ENCODE assay signal across 8 cellular contexts in the genomic region with DNA sequence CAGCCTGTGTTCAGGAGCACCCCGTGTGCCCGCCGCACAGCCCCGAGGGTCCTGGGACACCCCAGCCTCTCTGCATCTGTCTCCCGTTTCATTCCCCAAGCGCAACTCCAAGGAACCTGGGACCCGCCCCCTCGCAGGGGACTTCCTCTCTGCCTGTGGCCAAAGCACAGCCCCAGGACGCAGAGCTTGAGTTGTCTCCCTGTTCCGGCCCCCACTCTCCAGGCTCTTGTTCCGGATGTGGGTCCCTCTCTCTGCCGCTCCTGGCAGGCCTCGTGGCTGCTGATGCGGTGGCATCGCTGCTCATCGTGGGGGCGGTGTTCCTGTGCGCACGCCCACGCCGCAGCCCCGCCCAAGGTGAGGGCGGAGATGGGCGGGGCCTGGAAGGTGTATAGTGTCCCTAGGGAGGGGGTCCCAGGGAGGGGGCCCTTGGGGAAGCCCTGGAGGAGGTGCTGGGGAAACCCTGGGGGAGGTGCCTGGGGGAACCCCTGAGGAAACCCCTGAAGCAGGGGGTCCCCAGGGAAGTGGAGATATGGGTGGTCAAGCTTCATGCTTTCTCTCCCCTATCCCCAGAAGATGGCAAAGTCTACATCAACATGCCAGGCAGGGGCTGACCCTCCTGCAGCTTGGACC. TPM values are rescaled to one million over a fixed set of nuclear protein-coding genes. Genes with fewer than 3 reads are reported as not detected.
DNase-seq lines count a peak whose midpoint lies in the region; ATAC-seq, FAIRE-seq and TF ChIP-seq lines count a peak whose summit lies in the region.

No MANE protein-coding gene starts in this region.

- no peak for TF ChIP-seq RAD21 in A549 (conservative IDR thresholded peaks at IDR 0.05 in 1 of 2, IDR thresholded peaks at IDR 0.05 in 1 of 2)

- POLR2A ChIA-PET in A549 (lab: Yijun Ruan, JAX) (no interaction called here), Panc1 (lab: Charles Lee) (no interaction called here)

- peaks cover 13% of the 10 kb centered on the region for H3K4me1 Mint-ChIP-seq in nephron
- H3K4me1 Mint-ChIP-seq in stimulated activated naive CD8-positive, alpha-beta T cell treated with anti-CD3 and anti-CD28 coated beads, Interleukin-15, amount 100 ng/mL, for 72 hours, result peaks cover 71% of the 10 kb centered on the region

- H3K27ac Mint-ChIP-seq in nephron, result peak overlapping the region in 2 of 3 experiments; percentile 56 to 62
- peak overlapping the region; percentile 94 to 96 for H3K27ac Mint-ChIP-seq in stimulated activated naive CD8-positive, alpha-beta T cell treated with anti-CD3 and anti-CD28 coated beads, Interleukin-15, amount 100 ng/mL, for 72 hours

- H3K4me3 ChIP-seq in A549 (peak overlapping the region; percentile 34), Panc1 (ENCODE audit: low read depth in 2 of 2, low read length in 2 of 2) (peak overlapping the region; percentile 36 to 59), fibroblast of lung (replicated peaks in 1 of 4; ENCODE audit: control extremely low read depth in 1 of 4, insufficient read depth in 1 of 4, low read depth in 3 of 4, low read length in 4 of 4) (peak overlapping the region in 3 of 4 experiments; percentile 19 to 27 (median 26))

- H3K27me3 ChIP-seq in Panc1 (ENCODE audit: control insufficient read depth, insufficient read depth, low read length) (no peaks in the 10 kb centered on the region), fibroblast of lung (ENCODE audit: control insufficient read depth, insufficient read depth, low read length) (no peaks in the 10 kb centered on the region)

- H3K27ac ChIP-seq in A549, result peak overlapping the region; percentile 53 to 70; a peak in 5 of 6 replicates
- peak overlapping the region; percentile 36; the same call in 1 of the 2 replicates for H3K27ac ChIP-seq in Panc1 (ENCODE audit: low read length)
- peak overlapping the region; percentile 45 for H3K27ac ChIP-seq in fibroblast of lung (ENCODE audit: insufficient read depth, low read length)

- TF ChIP-seq CTCF in A549 (IDR thresholded peaks at IDR 0.05) (no peak), Panc1 (IDR thresholded peaks at IDR 0.05) (no peak), fibroblast of lung (conservative IDR thresholded peaks at IDR 0.05 in 1 of 2, IDR thresholded peaks at IDR 0.05 in 1 of 2; ENCODE audit: low read depth in 1 of 2, low read length in 2 of 2) (no peak), nephron (IDR thresholded peaks at IDR 0.05; ENCODE audit: unreplicated experiment in 3 of 3) (no peak)

- no peaks in the 10 kb centered on the region for H3K79me2 ChIP-seq in fibroblast of lung (ENCODE audit: control insufficient read depth, insufficient read depth, low read length)

- no peaks in the 10 kb centered on the region for H4K20me1 ChIP-seq in fibroblast of lung (ENCODE audit: control insufficient read depth, extremely low read depth, insufficient read depth, low read length)

- H3K36me3 ChIP-seq in Panc1 (ENCODE audit: control insufficient read depth, insufficient read depth, low read length) (no peaks in the 10 kb centered on the region), fibroblast of lung (ENCODE audit: control insufficient read depth, insufficient read depth, low read length) (no peaks in the 10 kb centered on the region)

- no peak for FAIRE-seq in A549 (lab: Jason Lieb, UNC)

- TF ChIP-seq POLR2A in A549 (IDR thresholded peaks at IDR 0.05; ENCODE audit: low read length), result peak; percentile 45
- TF ChIP-seq POLR2A in GM18526 (IDR thresholded peaks at IDR 0.05; ENCODE audit: extremely low read depth, insufficient read length), result peak; percentile 79

- H3K36me3 Mint-ChIP-seq in nephron (ENCODE audit: low read depth), result no peaks in the 10 kb centered on the region

- in situ Hi-C loops in Panc1 (cut with HindIII; ENCODE audit: low pct_unique_long_range_greater_than_20kb, low sequenced_read_pairs), result loop anchor here (10.0 kb wide), 1 partner anchor 69 kb away; no protein-coding TSS in a partner anchor

- no peak for TF ChIP-seq EP300 in A549 (IDR thresholded peaks at IDR 0.05)

- peak overlapping the region; percentile 42 for H3K9ac ChIP-seq in fibroblast of lung (ENCODE audit: insufficient read depth, low read length)

- 14% methylated on average over 24 of the region's 24 CpGs for WGBS in A549 (ENCODE audit: missing lambda C conversion rate)

- H2AFZ ChIP-seq in fibroblast of lung (ENCODE audit: low read length), result peak overlapping the region; percentile 56

- peak; percentile 68 to 76 for DNase-seq in A549 (ENCODE audit: low read depth in 1 of 2, low spot score in 1 of 2)
- DNase-seq in Panc1 (ENCODE audit: low read depth, low spot score), result no peak
- DNase-seq in activated T-helper 1 cell treated with Interleukin-2 at 50 U/mL for 16 hours (ENCODE audit: low read depth), result peak; percentile 87
- DNase-seq in fibroblast of lung (ENCODE audit: low read depth in 2 of 2), result peak; percentile 51 to 78
- peak; percentile 80 to 93 for DNase-seq in stimulated activated naive CD8-positive, alpha-beta T cell treated with anti-CD3 and anti-CD28 coated beads, Interleukin-15, amount 100 ng/mL, for 72 hours

- no peaks in the 10 kb centered on the region for H3K9me3 Mint-ChIP-seq in nephron
- no peaks in the 10 kb centered on the region for H3K9me3 Mint-ChIP-seq in stimulated activated naive CD8-positive, alpha-beta T cell treated with anti-CD3 and anti-CD28 coated beads, Interleukin-15, amount 100 ng/mL, for 72 hours

- peak; percentile 12 to 29; a peak in 3 of 6 replicates for ATAC-seq in A549
- ATAC-seq in HG03432 (IDR thresholded peaks at IDR 0.05; ENCODE audit: unreplicated experiment), result peak; percentile 52
- peak; percentile 53 for ATAC-seq in Panc1
- ATAC-seq in stimulated activated naive CD8-positive, alpha-beta T cell treated with anti-CD3 and anti-CD28 coated beads, Interleukin-15, amount 100 ng/mL, for 72 hours, result peak; percentile 81

- peaks cover 30% of the 10 kb centered on the region for H3K4me1 ChIP-seq in A549
- peaks cover 19% of the 10 kb centered on the region for H3K4me1 ChIP-seq in Panc1 (ENCODE audit: control insufficient read depth, insufficient read depth, low read length)
- H3K4me1 ChIP-seq in fibroblast of lung (ENCODE audit: control insufficient read depth, extremely low read depth, insufficient read depth, low read length), result peaks cover 13% of the 10 kb centered on the region

- BruUV-seq in Panc1 (replicated peaks; lab: Mats Ljungman, UMichigan), result no TSS peak

- H3K4me2 ChIP-seq in A549, result peak overlapping the region; percentile 82
- H3K4me2 ChIP-seq in fibroblast of lung (ENCODE audit: extremely low read depth, insufficient read depth, low read length), result peak overlapping the region; percentile 82

- intact Hi-C loops in Panc1 (cut with micrococcal nuclease; ENCODE audit: unreplicated experiment), result no loop called here

- peak overlapping the region; percentile 71 to 76 (median 73) for H3K4me3 Mint-ChIP-seq in nephron
- peak overlapping the region; percentile 92 to 93 for H3K4me3 Mint-ChIP-seq in stimulated activated naive CD8-positive, alpha-beta T cell treated with anti-CD3 and anti-CD28 coated beads, Interleukin-15, amount 100 ng/mL, for 72 hours

- H3K9me3 ChIP-seq in A549 (no peaks in the 10 kb centered on the region), Panc1 (ENCODE audit: control insufficient read depth, insufficient read depth, low read depth, low read length) (no peaks in the 10 kb centered on the region), fibroblast of lung (ENCODE audit: control insufficient read depth, insufficient read depth, low read depth, low read length) (no peaks in the 10 kb centered on the region)

- H3K27me3 Mint-ChIP-seq in nephron (ENCODE audit: low read depth), result peaks cover 19% of the 10 kb centered on the region
- H3K27me3 Mint-ChIP-seq in stimulated activated naive CD8-positive, alpha-beta T cell treated with anti-CD3 and anti-CD28 coated beads, Interleukin-15, amount 100 ng/mL, for 72 hours, result no peaks in the 10 kb centered on the region

- CTCF ChIA-PET in A549 (lab: Yijun Ruan, JAX), result interaction anchor here (0.7 to 4.9 kb wide), 7 partner anchors 8 to 68 kb away, joined by 3 to 29 read pairs (median 5); no protein-coding TSS in a partner anchor
- CTCF ChIA-PET in Panc1 (lab: Charles Lee), result no interaction called here

RNA-seq across cellular contexts. Expression of a gene that starts 1.3 kb away (rescaled TPM):
- polyA plus RNA-seq in A549 (2011; rRNA removed) (0.19 TPM in 1 of 2 replicates, not detected in the other), A549 (2017; fragmentation: RNase III; extraction: RNeasy Plus Mini Kit Qiagen cat#74134 plus additional on column Dnase treatment) (0.49 to 0.69 TPM in 2 of 3 replicates, not detected in the other), fibroblast of lung (0.14 and 0.16 TPM in 2 replicates)
- polyA plus RNA-seq in A549 (2012; cell fraction: cytosol; rRNA removed), result 0.30 and 0.38 TPM in 2 replicates
- polyA plus RNA-seq in A549 (2012; cell fraction: nucleus; rRNA removed), result 0.45 and 0.58 TPM in 2 replicates
- 2.2 TPM in 1 of 2 replicates, not detected in the other for polyA minus RNA-seq in A549 (2011; rRNA and poly(A)+ RNA removed)
- total RNA-seq in Panc1 (2021; ENCODE audit: unreplicated experiment) (2.9 TPM), fibroblast of lung (1.0 and 2.0 TPM in 2 replicates)
- polyA plus RNA-seq in Panc1 (2012; ENCODE audit: insufficient read length), result 4.7 TPM
- polyA plus RNA-seq in fibroblast of lung (2012), result 0.73 and 0.76 TPM in 2 replicates
- 3.5 TPM in 1 of 2 replicates, not detected in the other for polyA minus RNA-seq in fibroblast of lung (ENCODE audit: low replicate concordance)

RNA-seq across cellular contexts. Expression of a gene that starts 3.3 kb away (rescaled TPM):
- 4.0 and 4.1 TPM in 2 replicates for polyA plus RNA-seq in A549 (2011; rRNA removed)
- 9.6 and 11.4 TPM in 2 replicates for polyA plus RNA-seq in A549 (2012; cell fraction: cytosol; rRNA removed)
- 59.9 and 65.7 TPM in 2 replicates for polyA plus RNA-seq in A549 (2012; cell fraction: nucleus; rRNA removed)
- 8.5 to 14.8 TPM (median 9.6 TPM) in 3 replicates for polyA plus RNA-seq in A549 (2017; fragmentation: RNase III; extraction: RNeasy Plus Mini Kit Qiagen cat#74134 plus additional on column Dnase treatment)
- 8.8 and 9.4 TPM in 2 replicates for polyA minus RNA-seq in A549 (2011; rRNA and poly(A)+ RNA removed)
- total RNA-seq in Panc1 (2021; ENCODE audit: unreplicated experiment), result 20.5 TPM
- polyA plus RNA-seq in Panc1 (2012; ENCODE audit: insufficient read length), result 13.0 TPM
- 2.3 and 2.6 TPM in 2 replicates for total RNA-seq in fibroblast of lung
- 1.2 and 2.4 TPM in 2 replicates for polyA plus RNA-seq in fibroblast of lung
- 2.3 and 2.8 TPM in 2 replicates for polyA plus RNA-seq in fibroblast of lung (2012)
- polyA minus RNA-seq in fibroblast of lung (ENCODE audit: low replicate concordance), result 1.8 and 7.1 TPM in 2 replicates

RNA-seq across cellular contexts. Expression of a gene that starts 4.4 kb away (rescaled TPM):
- not detected in 2 replicates for polyA plus RNA-seq in A549 (2011; rRNA removed)
- polyA plus RNA-seq in A549 (2012; cell fraction: cytosol; rRNA removed), result 0.14 and 0.34 TPM in 2 replicates
- 0.29 TPM in 1 of 2 replicates, not detected in the other for polyA plus RNA-seq in A549 (2012; cell fraction: nucleus; rRNA removed)
- polyA plus RNA-seq in A549 (2017; fragmentation: RNase III; extraction: RNeasy Plus Mini Kit Qiagen cat#74134 plus additional on column Dnase treatment), result 0.21 TPM in 1 of 3 replicates, not detected in the others
- polyA minus RNA-seq in A549 (2011; rRNA and poly(A)+ RNA removed), result 2.1 TPM in 1 of 2 replicates, not detected in the other
- total RNA-seq in Panc1 (2021; ENCODE audit: unreplicated experiment), result not detected
- polyA plus RNA-seq in Panc1 (2012; ENCODE audit: insufficient read length), result not detected
- total RNA-seq in fibroblast of lung, result 0.26 TPM in 1 of 2 replicates, not detected in the other
- polyA plus RNA-seq in fibroblast of lung, result not detected in 2 replicates
- polyA plus RNA-seq in fibroblast of lung (2012), result 0.31 TPM in 1 of 2 replicates, not detected in the other
- polyA minus RNA-seq in fibroblast of lung (ENCODE audit: low replicate concordance), result not detected in 2 replicates

RNA-seq across cellular contexts. Expression of a gene that starts 32.5 kb away (rescaled TPM):
- 2.4 and 3.1 TPM in 2 replicates for polyA plus RNA-seq in A549 (2011; rRNA removed)
- polyA plus RNA-seq in A549 (2012; cell fraction: cytosol; rRNA removed), result 9.8 and 16.4 TPM in 2 replicates
- polyA plus RNA-seq in A549 (2012; cell fraction: nucleus; rRNA removed), result 13.2 and 22.2 TPM in 2 replicates
- 12.8 to 17.1 TPM (median 16.6 TPM) in 3 replicates for polyA plus RNA-seq in A549 (2017; fragmentation: RNase III; extraction: RNeasy Plus Mini Kit Qiagen cat#74134 plus additional on column Dnase treatment)
- polyA minus RNA-seq in A549 (2011; rRNA and poly(A)+ RNA removed), result 2.1 and 2.9 TPM in 2 replicates
- total RNA-seq in Panc1 (2021; ENCODE audit: unreplicated experiment), result 16.7 TPM
- polyA plus RNA-seq in Panc1 (2012; ENCODE audit: insufficient read length), result 27.2 TPM
- 2.6 and 3.1 TPM in 2 replicates for total RNA-seq in fibroblast of lung
- polyA plus RNA-seq in fibroblast of lung, result 2.2 and 2.6 TPM in 2 replicates
- polyA plus RNA-seq in fibroblast of lung (2012), result 6.6 and 9.6 TPM in 2 replicates
- 9.7 and 12.2 TPM in 2 replicates for polyA minus RNA-seq in fibroblast of lung (ENCODE audit: low replicate concordance)

RNA-seq across cellular contexts. Expression of a gene that starts 35.3 kb away (rescaled TPM):
- 55.3 and 60.4 TPM in 2 replicates for polyA plus RNA-seq in A549 (2011; rRNA removed)
- polyA plus RNA-seq in A549 (2012; cell fraction: cytosol; rRNA removed), result 63.3 and 100 TPM in 2 replicates
- polyA plus RNA-seq in A549 (2012; cell fraction: nucleus; rRNA removed), result 124 and 186 TPM in 2 replicates
- polyA plus RNA-seq in A549 (2017; fragmentation: RNase III; extraction: RNeasy Plus Mini Kit Qiagen cat#74134 plus additional on column Dnase treatment), result 52.1 to 54.8 TPM (median 54.7 TPM) in 3 replicates
- 21.6 and 32.7 TPM in 2 replicates for polyA minus RNA-seq in A549 (2011; rRNA and poly(A)+ RNA removed)
- total RNA-seq in Panc1 (2021; ENCODE audit: unreplicated experiment), result 74.6 TPM
- 122 TPM for polyA plus RNA-seq in Panc1 (2012; ENCODE audit: insufficient read length)
- 0.99 and 2.6 TPM in 2 replicates for total RNA-seq in fibroblast of lung
- polyA plus RNA-seq in fibroblast of lung, result 3.7 and 4.1 TPM in 2 replicates
- 7.0 and 7.5 TPM in 2 replicates for polyA plus RNA-seq in fibroblast of lung (2012)
- 0.47 and 3.3 TPM in 2 replicates for polyA minus RNA-seq in fibroblast of lung (ENCODE audit: low replicate concordance)

Comparison
In these comparisons a context has a peak if more than half of its experiments do, and no peak if none do; other contexts are left out.
1. ATAC-seq: peak in every context shown above with its lines; median percentile 81 in stimulated activated naive CD8-positive, alpha-beta T cell treated with anti-CD3 and anti-CD28 coated beads, Interleukin-15, amount 100 ng/mL, for 72 hours; 53 in Panc1; 52 in HG03432; 20 in A549.